Comparison of ENCODE assay signal across 8 cellular contexts in genomic region chr20:1437222-1437904, GRCh38. TPM values are rescaled to one million over a fixed set of nuclear protein-coding genes. Genes with fewer than 3 reads are reported as not detected.
A peak's percentile ranks its signal among the peaks of the same experiment; 100 is the strongest.
DNase-seq lines count a peak whose midpoint lies in the region; ATAC-seq and TF ChIP-seq lines count a peak whose summit lies in the region.

No MANE protein-coding gene starts in this region.

- in situ Hi-C loops in G401 (cut with HindIII; ENCODE audit: low sequenced_read_pairs) = no loop called here

- H3K27me3 ChIP-seq in RWPE2 (ENCODE audit: insufficient read depth, poor library complexity, severe bottlenecking) (no peaks in the 10 kb centered on the region), neutrophil (no peaks in the 10 kb centered on the region)

- H3K36me3 ChIP-seq in RWPE2 (ENCODE audit: low read depth) = no peaks in the 10 kb centered on the region
- H3K36me3 ChIP-seq in neutrophil = peaks cover 40% of the 10 kb centered on the region

- H3K27ac ChIP-seq in RWPE2 (ENCODE audit: poor library complexity, severe bottlenecking) = no peak overlapping the region
- no peak overlapping the region for H3K27ac ChIP-seq in neutrophil
- no peak overlapping the region for H3K27ac ChIP-seq in substantia nigra (ENCODE audit: low read depth, low read length, poor library complexity, severe bottlenecking)

- TF ChIP-seq CTCF in RWPE2 (IDR thresholded peaks at IDR 0.05; ENCODE audit: poor library complexity, severe bottlenecking) = peak; percentile 98
- peak; percentile 88 for TF ChIP-seq CTCF in fibroblast of the aortic adventitia (IDR thresholded peaks at IDR 0.05; ENCODE audit: insufficient read depth, low read length)
- peak; percentile 94 for TF ChIP-seq CTCF in neutrophil (IDR thresholded peaks at IDR 0.05)

- ATAC-seq in RWPE2 (ENCODE audit: low read depth) = peak; percentile 50; the same call in 2 of the 3 replicates

- DNase-seq in G401 (ENCODE audit: low spot score) (peak; percentile 77), LHCN-M2 (ENCODE audit: low read depth) (peak; percentile 65), RWPE2 (ENCODE audit: low spot score) (no peak), fibroblast of the aortic adventitia (ENCODE audit: low read depth) (peak; percentile 84), substantia nigra (lab: John Stamatoyannopoulos, UW) (peak in 42 of 49 donors; percentile 9 to 79 (median 49)), cortex of kidney (lab: John Stamatoyannopoulos, UW) (no peak)
- DNase-seq in activated T-helper 1 cell treated with anti-CD3 and anti-CD28 coated beads, Interleukin-2, amount 50 U/mL, for 16 hours (ENCODE audit: low read depth in 1 of 2, low spot score in 1 of 2) = peak; percentile 66

- H3K4me3 ChIP-seq in RWPE2 (ENCODE audit: severe bottlenecking) = no peak overlapping the region
- H3K4me3 ChIP-seq in fibroblast of the aortic adventitia (ENCODE audit: low read depth, low read length) = no peak overlapping the region
- H3K4me3 ChIP-seq in neutrophil (ENCODE audit: low read depth in 1 of 2, low read length in 1 of 2) = no peak overlapping the region

- peaks cover 6% of the 10 kb centered on the region for H3K4me1 ChIP-seq in RWPE2 (ENCODE audit: insufficient read depth, poor library complexity, severe bottlenecking)
- peaks cover 41 to 50% of the 10 kb centered on the region in 2 experiments for H3K4me1 ChIP-seq in neutrophil (ENCODE audit: control insufficient read depth in 1 of 2, insufficient read depth in 1 of 2, low read depth in 1 of 2, low read length in 1 of 2)

- H3K9me3 ChIP-seq in RWPE2 (ENCODE audit: severe bottlenecking) (no peaks in the 10 kb centered on the region), neutrophil (no peaks in the 10 kb centered on the region)

RNA-seq across cellular contexts. Expression of gene NSFL1C, which starts 29.3 kb away (rescaled TPM):
- total RNA-seq in G401 (2014; rRNA removed; shearing (Covaris generic)) = 89.2 and 123 TPM in 2 replicates
- total RNA-seq in LHCN-M2 (2014; rRNA removed) = 29.6 and 33.0 TPM in 2 replicates
- polyA plus RNA-seq in LHCN-M2 (2012) = 88.4 TPM
- total RNA-seq in fibroblast of the aortic adventitia (ENCODE audit: low replicate concordance) = 24.1 and 26.9 TPM in 2 replicates

RNA-seq across cellular contexts. Expression of gene FKBP1A, which starts 44.5 kb away (rescaled TPM):
- total RNA-seq in G401 (2014; rRNA removed; shearing (Covaris generic)) = 158 and 170 TPM in 2 replicates
- total RNA-seq in LHCN-M2 (2014; rRNA removed) = 130 and 131 TPM in 2 replicates
- 412 TPM for polyA plus RNA-seq in LHCN-M2 (2012)
- 39.3 and 200 TPM in 2 replicates for total RNA-seq in fibroblast of the aortic adventitia (ENCODE audit: low replicate concordance)

RNA-seq across cellular contexts. Expression of gene SIRPB2, which starts 53.9 kb away (rescaled TPM):
- total RNA-seq in G401 (2014; rRNA removed; shearing (Covaris generic)) = not detected in 2 replicates
- not detected in 2 replicates for total RNA-seq in LHCN-M2 (2014; rRNA removed)
- not detected for polyA plus RNA-seq in LHCN-M2 (2012)
- total RNA-seq in fibroblast of the aortic adventitia (ENCODE audit: low replicate concordance) = not detected in 2 replicates

Comparison
In these comparisons a context has a peak if more than half of its experiments do, and no peak if none do; other contexts are left out.
1. DNase-seq: peak in G401 (single experiment), LHCN-M2 (single experiment), activated T-helper 1 cell treated with anti-CD3 and anti-CD28 coated beads, Interleukin-2, amount 50 U/mL, for 16 hours (2 of 2), fibroblast of the aortic adventitia (single experiment) and substantia nigra (42 of 49); none in RWPE2 (single experiment) and cortex of kidney (single experiment).
2. Peak in every context shown above with its lines, with median percentiles within 50 percentile points of each other: CTCF ChIP-seq.